Comparison of ENCODE assay signal across 7 cellular contexts in genomic region chr11:1763336-1763795, GRCh38. TPM values are rescaled to one million over a fixed set of nuclear protein-coding genes. Genes with fewer than 3 reads are reported as not detected.
DNase-seq lines count a peak whose midpoint lies in the region; ATAC-seq, FAIRE-seq and TF ChIP-seq lines count a peak whose summit lies in the region.

No MANE protein-coding gene starts in this region.

- H3K4me3 ChIP-seq in adrenal gland = peak overlapping the region; percentile 26 to 95 (median 60)
- peak overlapping the region; percentile 84 to 93 (median 85) for H3K4me3 ChIP-seq in HepG2 (replicated peaks in 1 of 3; ENCODE audit: insufficient read depth in 1 of 3, low read depth in 2 of 3, low read length in 3 of 3)
- peak overlapping the region; percentile 84 to 99 (median 97) for H3K4me3 ChIP-seq in upper lobe of left lung

- ATAC-seq in GM19035 (IDR thresholded peaks at IDR 0.05; ENCODE audit: unreplicated experiment) = peak; percentile 20
- peak; percentile 15 for ATAC-seq in HG03103 (IDR thresholded peaks at IDR 0.05; ENCODE audit: low read depth, unreplicated experiment)
- peak; percentile 40 for ATAC-seq in HepG2
- no peak for ATAC-seq in upper lobe of left lung (ENCODE audit: low FRiP score in 2 of 2)

- H3K27me3 ChIP-seq in adrenal gland = no peaks in the 10 kb centered on the region
- H3K27me3 ChIP-seq in HepG2 (ENCODE audit: control insufficient read depth in 1 of 2, insufficient read depth in 2 of 2, low read length in 2 of 2) = peaks cover 2 to 22% of the 10 kb centered on the region in 2 experiments; a peak in 4 of 5 replicates
- no peaks in the 10 kb centered on the region for H3K27me3 ChIP-seq in upper lobe of left lung

- H3K4me1 ChIP-seq in adrenal gland (replicated peaks in 1 of 2) (peaks cover 40 to 49% of the 10 kb centered on the region in 2 donors), HepG2 (ENCODE audit: insufficient read depth, low read length) (peaks cover 38% of the 10 kb centered on the region), upper lobe of left lung (peaks cover 33 to 58% (median 54%) of the 10 kb centered on the region in 4 donors)

- POLR2A ChIA-PET in HepG2 (lab: Yijun Ruan, JAX) = interaction anchor here (0.7 to 1.9 kb wide), 9 partner anchors 10 to 226 kb away, joined by 3 to 12 read pairs (median 4); no protein-coding TSS in a partner anchor

- WGBS in adrenal gland, 4 donors = 0 to 2% (median 1%) methylated on average over 1 to 32 of the region's 32 CpGs; no CpG with 5 or more reads in 1 of the 4 donors
- 2% methylated on average over 16 of the region's 32 CpGs for WGBS in HepG2 (ENCODE audit: low lambda C conversion rate)
- 0% methylated on average over 13 of the region's 32 CpGs; no CpG with 5 or more reads in 1 of the 2 donors for WGBS in upper lobe of left lung, 2 donors

- DNase-seq in adrenal gland = peak in 5 of 7 donors; percentile 49 to 58 (median 52)
- DNase-seq in HepG2 (ENCODE audit: low spot score) = no peak
- DNase-seq in upper lobe of left lung = peak in 1 of 2 donors; percentile 35
- no peak for DNase-seq in activated gamma-delta T cell treated with Interleukin-2 at 50 U/mL for 16 hours
- DNase-seq in activated CD4-positive, CD25-positive, alpha-beta regulatory T cell (lab: John Stamatoyannopoulos, UW) = no peak

- H2AFZ ChIP-seq in HepG2 (ENCODE audit: low read length) = no peak overlapping the region

- no peak for FAIRE-seq in HepG2 (lab: Jason Lieb, UNC)

- TF ChIP-seq EP300 in HepG2 (IDR thresholded peaks at IDR 0.05; ENCODE audit: low read depth in 2 of 2, low read length in 2 of 2) (no peak), HepG2 (CRISPR knock-in tag; IDR thresholded peaks at IDR 0.05; ENCODE audit: borderline replicate concordance) (no peak), upper lobe of left lung (IDR thresholded peaks at IDR 0.05) (no peak)

- CTCF ChIA-PET in HepG2 (lab: Yijun Ruan, JAX; ENCODE audit: low intra/inter-chr PET ratio, low total read pairs) = no interaction called here

- no peaks in the 10 kb centered on the region; the same call in 1 of the 2 replicates for H4K20me1 ChIP-seq in HepG2 (ENCODE audit: insufficient read depth, low read length)

- intact Hi-C loops in adrenal gland (cut with DNase I) (no loop called here), HepG2 (cut with micrococcal nuclease; ENCODE audit: unreplicated experiment) (loop anchor here (2.0 kb wide), 1 partner anchor 71 kb away; the partner anchor contains the start of gene SYT8)

- peak overlapping the region; percentile 82 for H3K9ac ChIP-seq in HepG2 (ENCODE audit: insufficient read depth, low read depth, low read length)

- H3K79me2 ChIP-seq in HepG2 (ENCODE audit: insufficient read depth, low read length) = peaks cover 9% of the 10 kb centered on the region

- TF ChIP-seq RAD21 in HepG2 (CRISPR knock-in tag; IDR thresholded peaks at IDR 0.05) = no peak

- in situ Hi-C loops in HepG2 (cut with HindIII; ENCODE audit: extremely low pct_ligation_motif_present, low pct_unique_long_range_greater_than_20kb) = loop anchor here (5.0 kb wide), 1 partner anchor 66 kb away; the partner anchor contains the start of gene KRTAP5-6

- H3K9me3 ChIP-seq in adrenal gland (replicated peaks in 1 of 3) (no peaks in the 10 kb centered on the region), HepG2 (ENCODE audit: low read length) (no peaks in the 10 kb centered on the region), upper lobe of left lung (no peaks in the 10 kb centered on the region)

- BruUV-seq in HepG2 (replicated peaks; lab: Mats Ljungman, UMichigan) = no TSS peak

- H3K27ac ChIP-seq in adrenal gland = peak overlapping the region; percentile 83 to 100 (median 96)
- H3K27ac ChIP-seq in HepG2 (ENCODE audit: extremely low read length, insufficient read depth, low read length) = peak overlapping the region; percentile 76
- peak overlapping the region; percentile 90 to 97 (median 93) for H3K27ac ChIP-seq in upper lobe of left lung

- TF ChIP-seq POLR2A in adrenal gland (IDR thresholded peaks at IDR 0.05) (no peak), HepG2 (IDR thresholded peaks at IDR 0.05; ENCODE audit: insufficient read depth in 1 of 2, low read depth in 2 of 2, low read length in 2 of 2) (no peak), upper lobe of left lung (IDR thresholded peaks at IDR 0.05) (no peak)

- H3K4me2 ChIP-seq in HepG2 (ENCODE audit: low read depth, low read length) = peak overlapping the region; percentile 89

- no peak for TF ChIP-seq CTCF in adrenal gland (IDR thresholded peaks at IDR 0.05)
- no peak for TF ChIP-seq CTCF in HepG2 (CRISPR knock-in tag; IDR thresholded peaks at IDR 0.05)
- no peak for TF ChIP-seq CTCF in upper lobe of left lung (IDR thresholded peaks at IDR 0.05)

- H3K36me3 ChIP-seq in adrenal gland (replicated peaks in 1 of 2) (peaks cover 0 to 20% of the 10 kb centered on the region in 2 donors), HepG2 (replicated peaks in 1 of 2; ENCODE audit: control insufficient read depth in 1 of 2, insufficient read depth in 2 of 2, low read length in 2 of 2) (peaks cover 6 to 13% of the 10 kb centered on the region in 2 experiments; a peak in 4 of 5 replicates), upper lobe of left lung (peaks cover 10 to 31% (median 28%) of the 10 kb centered on the region in 4 donors)

RNA-seq across cellular contexts. Expression of gene CTSD, which starts 0.4 kb away (rescaled TPM):
- total RNA-seq in adrenal gland (1,000 to 10,000 TPM; 1,712 to 4,168 (median 2,244) TPM), HepG2 (2016; rRNA removed; fragmentation: Illumina TruSeq; extraction: Trizol) (41.6 and 143 TPM in 2 replicates), upper lobe of left lung (1,000 to 10,000 TPM in 5 of 6 donors, 100 to 1,000 TPM in 1; 993 to 3,355 (median 2,221) TPM)
- polyA plus RNA-seq in adrenal gland (1,000 to 10,000 TPM in 2 of 3 donors, 100 to 1,000 TPM in 1; 641 to 1,561 (median 1,335) TPM), HepG2 (2011; rRNA removed) (230 and 408 TPM in 2 replicates)
- total RNA-seq in HepG2 (2016; cell fraction: cytosol; rRNA removed; fragmentation: Illumina TruSeq; extraction: Trizol; ENCODE audit: low read depth) = 27.5 and 30.2 TPM in 2 replicates
- 34.4 and 150 TPM in 2 replicates for total RNA-seq in HepG2 (2016; cell fraction: insoluble cytoplasmic fraction; rRNA removed; fragmentation: Illumina TruSeq; extraction: Trizol)
- 48.5 and 49.5 TPM in 2 replicates for total RNA-seq in HepG2 (2016; cell fraction: membrane; rRNA removed; fragmentation: Illumina TruSeq; extraction: Trizol)
- 148 and 175 TPM in 2 replicates for total RNA-seq in HepG2 (2016; cell fraction: nucleus; rRNA removed; fragmentation: Illumina TruSeq; extraction: Trizol)
- polyA plus RNA-seq in HepG2 (2011; cell fraction: cytosol; rRNA removed) = 243 and 281 TPM in 2 replicates
- 384 and 418 TPM in 2 replicates for polyA plus RNA-seq in HepG2 (2011; cell fraction: nucleus; rRNA removed)
- polyA plus RNA-seq in HepG2 (2012) = 353 and 402 TPM in 2 replicates
- polyA plus RNA-seq in HepG2 (2016; cell fraction: cytosol; fragmentation: Illumina TruSeq; extraction: Trizol; ENCODE audit: low read depth) = 52.6 and 53.6 TPM in 2 replicates
- polyA plus RNA-seq in HepG2 (2016; cell fraction: insoluble cytoplasmic fraction; fragmentation: Illumina TruSeq; extraction: Trizol; ENCODE audit: low read depth) = 67.0 and 91.4 TPM in 2 replicates
- 63.0 and 71.7 TPM in 2 replicates for polyA plus RNA-seq in HepG2 (2016; cell fraction: membrane; fragmentation: Illumina TruSeq; extraction: Trizol; ENCODE audit: low read depth)
- 389 and 405 TPM in 2 replicates for polyA plus RNA-seq in HepG2 (2016; cell fraction: nucleus; fragmentation: Illumina TruSeq; extraction: Trizol; ENCODE audit: insufficient read depth, low read depth)
- polyA minus RNA-seq in HepG2 (2011; rRNA and poly(A)+ RNA removed; ENCODE audit: low replicate concordance) = 165 and 658 TPM in 2 replicates
- polyA minus RNA-seq in HepG2 (2011; cell fraction: cytosol; rRNA and poly(A)+ RNA removed) = 233 and 311 TPM in 2 replicates
- polyA minus RNA-seq in HepG2 (2011; cell fraction: nucleus; rRNA and poly(A)+ RNA removed) = 60.6 and 93.4 TPM in 2 replicates

RNA-seq across cellular contexts. Expression of gene IFITM10, which starts 13.0 kb away (rescaled TPM):
- total RNA-seq in adrenal gland (100 to 1,000 TPM in 1 of 8 donors, 10 to 100 TPM in 7; 15.7 to 112 (median 31.6) TPM), HepG2 (2016; rRNA removed; fragmentation: Illumina TruSeq; extraction: Trizol) (0.09 TPM in 1 of 2 replicates, not detected in the other), upper lobe of left lung (10 to 100 TPM in 4 of 6 donors, 1 to 10 TPM in 2; 8.7 to 28.3 (median 14.2) TPM)
- polyA plus RNA-seq in adrenal gland (100 to 1,000 TPM in 1 of 3 donors, 10 to 100 TPM in 1, 1 to 10 TPM in 1; 6.3 to 267 (median 76.5) TPM), HepG2 (2011; rRNA removed) (0.13 and 0.22 TPM in 2 replicates)
- not detected in 2 replicates for total RNA-seq in HepG2 (2016; cell fraction: cytosol; rRNA removed; fragmentation: Illumina TruSeq; extraction: Trizol; ENCODE audit: low read depth)
- total RNA-seq in HepG2 (2016; cell fraction: insoluble cytoplasmic fraction; rRNA removed; fragmentation: Illumina TruSeq; extraction: Trizol) = not detected in 2 replicates
- not detected in 2 replicates for total RNA-seq in HepG2 (2016; cell fraction: membrane; rRNA removed; fragmentation: Illumina TruSeq; extraction: Trizol)
- not detected in 2 replicates for total RNA-seq in HepG2 (2016; cell fraction: nucleus; rRNA removed; fragmentation: Illumina TruSeq; extraction: Trizol)
- 0.08 and 0.11 TPM in 2 replicates for polyA plus RNA-seq in HepG2 (2011; cell fraction: cytosol; rRNA removed)
- 1.8 and 2.5 TPM in 2 replicates for polyA plus RNA-seq in HepG2 (2011; cell fraction: nucleus; rRNA removed)
- polyA plus RNA-seq in HepG2 (2012) = 0.47 and 1.3 TPM in 2 replicates
- polyA plus RNA-seq in HepG2 (2016; cell fraction: cytosol; fragmentation: Illumina TruSeq; extraction: Trizol; ENCODE audit: low read depth) = not detected in 2 replicates
- not detected in 2 replicates for polyA plus RNA-seq in HepG2 (2016; cell fraction: insoluble cytoplasmic fraction; fragmentation: Illumina TruSeq; extraction: Trizol; ENCODE audit: low read depth)
- not detected in 2 replicates for polyA plus RNA-seq in HepG2 (2016; cell fraction: membrane; fragmentation: Illumina TruSeq; extraction: Trizol; ENCODE audit: low read depth)
- not detected in 2 replicates for polyA plus RNA-seq in HepG2 (2016; cell fraction: nucleus; fragmentation: Illumina TruSeq; extraction: Trizol; ENCODE audit: insufficient read depth, low read depth)
- 0.28 and 0.44 TPM in 2 replicates for polyA minus RNA-seq in HepG2 (2011; rRNA and poly(A)+ RNA removed; ENCODE audit: low replicate concordance)
- not detected in 2 replicates for polyA minus RNA-seq in HepG2 (2011; cell fraction: cytosol; rRNA and poly(A)+ RNA removed)
- polyA minus RNA-seq in HepG2 (2011; cell fraction: nucleus; rRNA and poly(A)+ RNA removed) = 1.0 and 1.6 TPM in 2 replicates

Comparison
In these comparisons a context has a peak if more than half of its experiments do, and no peak if none do; other contexts are left out.
1. ATAC-seq: peak in GM19035 (single experiment), HG03103 (single experiment) and HepG2 (single experiment); none in upper lobe of left lung (0 of 2).
2. DNase-seq: peak in adrenal gland (5 of 7); none in HepG2 (single experiment), activated gamma-delta T cell treated with Interleukin-2 at 50 U/mL for 16 hours (single experiment) and activated CD4-positive, CD25-positive, alpha-beta regulatory T cell (0 of 4).
3. RNA of gene CTSD, which starts 0.4 kb away (total RNA-seq): 993 to 3,355 TPM in upper lobe of left lung and 1,712 to 4,168 TPM in adrenal gland; 27.5 to 175 TPM in HepG2; every median in the first group is over 4 times any median in the second.
4. RNA of gene IFITM10, which starts 13.0 kb away (total RNA-seq): 15.7 to 112 TPM in adrenal gland and 8.7 to 28.3 TPM in upper lobe of left lung; 0.09 TPM in HepG2; every median in the first group is over 4 times any median in the second.
5. Peak in every context shown above with its lines, with median percentiles within 50 percentile points of each other: H3K27ac ChIP-seq and H3K4me3 ChIP-seq.